1 cellular context compared by ENCODE assay signal in the genomic region with DNA sequence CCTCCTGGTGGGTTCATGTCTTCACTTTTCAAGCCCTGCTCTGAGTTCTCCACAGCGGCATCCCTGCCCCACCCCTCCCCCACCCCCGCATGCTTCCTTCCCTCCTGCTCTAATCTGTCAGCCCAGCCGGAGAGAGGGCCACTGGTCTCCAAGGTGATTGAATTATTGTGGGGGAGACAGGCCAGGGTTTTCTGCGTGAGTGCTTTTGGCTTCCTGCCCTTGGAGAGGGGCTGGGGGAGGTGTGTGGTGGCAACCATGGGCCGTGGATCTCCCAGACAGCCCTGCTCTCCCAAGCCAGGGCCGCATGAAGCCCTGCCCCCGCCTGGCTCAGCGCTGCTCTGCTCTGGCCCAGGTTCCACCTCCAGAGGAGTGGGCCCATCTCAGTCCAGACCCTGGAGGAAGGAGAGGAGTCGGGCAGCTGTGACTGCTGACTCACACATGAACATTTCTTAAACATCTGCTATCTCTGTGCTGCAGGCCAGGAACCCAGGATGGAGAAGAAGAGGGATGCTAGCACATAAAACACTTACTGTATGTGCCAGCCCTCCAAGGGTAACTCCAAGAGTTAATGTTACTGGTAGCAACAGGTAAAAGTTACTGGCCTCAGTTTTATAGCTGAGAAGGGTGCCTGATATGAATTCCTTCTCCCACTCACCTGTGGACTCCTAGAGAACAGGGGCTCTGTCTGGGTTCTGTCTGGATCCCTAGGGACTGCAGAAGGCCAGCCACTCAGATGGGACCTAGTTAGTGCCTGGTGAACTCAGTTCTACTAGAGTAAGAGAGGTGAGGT.
TF ChIP-seq lines count a peak whose summit lies in the region.

No MANE protein-coding gene starts in this region.

TF ChIP-seq in IMR-90, 13 proteins besides CTCF, POLR2A, EP300 and RAD21 (continued from another document):
- 0 out of 2 replicates have a peak, but pooled peaks have one; percentile 52 for TF ChIP-seq FOS (IDR thresholded peaks at IDR 0.05; ENCODE audit: low read depth, low read length)
- TF ChIP-seq, protein P1, sequence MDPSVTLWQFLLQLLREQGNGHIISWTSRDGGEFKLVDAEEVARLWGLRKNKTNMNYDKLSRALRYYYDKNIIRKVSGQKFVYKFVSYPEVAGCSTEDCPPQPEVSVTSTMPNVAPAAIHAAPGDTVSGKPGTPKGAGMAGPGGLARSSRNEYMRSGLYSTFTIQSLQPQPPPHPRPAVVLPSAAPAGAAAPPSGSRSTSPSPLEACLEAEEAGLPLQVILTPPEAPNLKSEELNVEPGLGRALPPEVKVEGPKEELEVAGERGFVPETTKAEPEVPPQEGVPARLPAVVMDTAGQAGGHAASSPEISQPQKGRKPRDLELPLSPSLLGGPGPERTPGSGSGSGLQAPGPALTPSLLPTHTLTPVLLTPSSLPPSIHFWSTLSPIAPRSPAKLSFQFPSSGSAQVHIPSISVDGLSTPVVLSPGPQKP (IDR thresholded peaks at IDR 0.05; ENCODE audit: borderline replicate concordance, low read depth, low read length): no peak
- TF ChIP-seq MAZ (IDR thresholded peaks at IDR 0.05; ENCODE audit: borderline replicate concordance, low read depth, low read length): peak; percentile 71; the same call in 1 of the 2 replicates
